21 cellular contexts compared by ENCODE assay signal in genomic region chr6:1267790-1268762, GRCh38. TPM values are rescaled to one million over a fixed set of nuclear protein-coding genes. Genes with fewer than 3 reads are reported as not detected.
"Had no signal": no experiment of that assay in that cellular context is flagged by ENCODE, and none has a peak within 500 bp of the region (broad histone marks: within the 10 kb centered on the region; RNA-seq: fewer than 3 reads in every experiment).

No MANE protein-coding gene starts in this region.

- H3K4me3 ChIP-seq: body of pancreas, cardiac muscle cell, heart left ventricle, lower lobe of right lung, thyroid gland had no signal

- H3K27me3 ChIP-seq: body of pancreas, cardiac muscle cell, thyroid gland had no signal

- H3K9me3 ChIP-seq: body of pancreas, heart left ventricle, lower lobe of right lung, thyroid gland had no signal

- H3K4me1 ChIP-seq: body of pancreas, heart left ventricle, lower lobe of right lung had no signal

- H3K36me3 ChIP-seq: cardiac muscle cell, heart left ventricle, lower lobe of right lung, thyroid gland had no signal

- DNase-seq: activated CD4-positive, alpha-beta memory T cell treated with anti-CD3 and anti-CD28 coated beads, Interleukin-2, amount 10 ng/mL, durations not matched to agents 7 days and 5 days; activated CD4-positive, alpha-beta T cell treated with anti-CD3 and anti-CD28 coated beads, Interleukin-2, amount 10 ng/mL, durations not matched to agents 24 days and 14 days; activated effector memory CD4-positive, alpha-beta T cell treated with Interleukin-2 at 50 U/mL for 16 hours; activated naive CD4-positive, alpha-beta T cell treated with anti-CD3 and anti-CD28 coated beads, Interleukin-2, amount 50 U/mL, for 16 hours; activated naive CD8-positive, alpha-beta T cell treated with anti-CD3 and anti-CD28 coated beads, Interleukin-2, amount 50 U/mL, for 24 hours; activated T-cell treated with anti-CD3 and anti-CD28 coated beads, Interleukin-2, amount 50 U/mL, for 72 hours; anterior cingulate cortex; body of pancreas; effector CD4-positive, alpha-beta T cell; heart left ventricle; left colon; lower lobe of right lung; naive thymus-derived CD8-positive, alpha-beta T cell; stimulated activated CD4-positive, alpha-beta T cell treated with anti-CD3 and anti-CD28 coated beads, Interleukin-1b, Interleukin-23, amount 100 ng/mL, for 48 hours; substantia nigra; T-helper 17 cell; thyroid gland had no signal

- ATAC-seq: activated naive CD8-positive, alpha-beta T cell treated with anti-CD3 and anti-CD28 coated beads, Interleukin-2, amount 50 U/mL, for 24 hours; activated T-cell treated with anti-CD3 and anti-CD28 coated beads, Interleukin-2, amount 50 U/mL, for 72 hours; body of pancreas; heart left ventricle; left colon; lower lobe of right lung; naive thymus-derived CD8-positive, alpha-beta T cell; T-helper 17 cell had no signal

- H3K27ac ChIP-seq: body of pancreas, cardiac muscle cell, heart left ventricle, lower lobe of right lung, thyroid gland had no signal

- FAIRE-seq: endometrium, keratinocyte had no signal

RNA-seq across cellular contexts. Expression of gene FOXQ1, which starts 43.8 kb away (rescaled TPM):
- total RNA-seq: activated CD4-positive, alpha-beta memory T cell treated with anti-CD3 and anti-CD28 coated beads, Interleukin-2, amount 10 ng/mL, durations not matched to agents 7 days and 5 days; activated CD4-positive, alpha-beta T cell treated with anti-CD3 and anti-CD28 coated beads, Interleukin-2, amount 10 ng/mL, durations not matched to agents 24 days and 14 days; activated T-cell treated with anti-CD3 and anti-CD28 coated beads, Interleukin-2, amount 50 U/mL, for 72 hours; cardiac muscle cell; heart left ventricle; naive thymus-derived CD8-positive, alpha-beta T cell; posterior vena cava; T-helper 17 cell had no signal
- polyA plus RNA-seq: cardiac muscle cell; naive thymus-derived CD8-positive, alpha-beta T cell had no signal
